In the genomic region with DNA sequence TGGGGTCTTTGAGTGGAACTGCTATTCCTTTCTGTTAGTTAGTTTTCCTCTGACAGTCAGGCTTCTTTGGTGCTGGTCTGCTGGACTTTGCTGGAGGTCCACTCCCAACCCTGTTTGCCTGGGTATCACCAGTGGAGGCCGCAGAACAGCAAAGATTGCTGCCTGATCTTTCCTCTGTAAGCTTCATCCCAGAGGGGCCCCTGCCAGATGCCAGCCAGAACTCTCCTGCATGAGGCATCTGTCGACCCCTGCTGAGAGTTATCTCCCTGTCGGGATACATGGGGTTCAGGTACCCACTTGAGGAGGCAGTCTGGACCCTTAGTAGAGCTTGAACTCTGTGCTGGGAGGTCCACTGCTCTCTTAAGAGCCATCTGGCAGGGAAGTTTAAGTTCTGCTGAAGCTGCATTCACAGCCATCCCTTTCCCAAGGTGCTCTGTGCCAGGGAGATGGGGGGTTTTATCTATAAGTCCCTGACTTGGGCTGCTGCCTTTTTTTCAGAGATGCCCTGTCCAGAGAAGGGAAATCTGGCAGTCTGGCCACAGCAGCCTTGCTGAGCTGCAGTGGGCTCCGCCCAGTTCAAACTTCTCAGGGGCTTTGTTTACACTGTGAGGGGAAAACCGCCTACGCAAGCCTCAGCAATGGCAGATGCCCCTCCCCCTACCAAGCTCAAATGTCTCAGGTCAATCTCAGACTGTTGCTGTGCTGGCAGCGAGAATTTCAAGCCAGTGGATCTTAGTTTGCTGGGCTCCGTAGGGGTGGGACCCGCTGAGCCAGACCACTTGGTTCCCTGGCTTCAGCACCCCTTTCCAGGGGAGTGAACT, we compare ENCODE assay signal across 1 cellular context.
TF ChIP-seq lines count a peak whose summit lies in the region.

No MANE protein-coding gene starts in this region.

TF ChIP-seq in H1, 55 proteins besides CTCF, POLR2A, EP300 and RAD21 (continued from another document):
- TF ChIP-seq SIN3A (conservative IDR thresholded peaks at IDR 0.05 in 1 of 2, IDR thresholded peaks at IDR 0.05 in 1 of 2; ENCODE audit: low read depth in 1 of 2, low read length in 2 of 2), result no peak
- no peak for TF ChIP-seq SP2 (IDR thresholded peaks at IDR 0.05; ENCODE audit: low read length)
- 0 out of 2 replicates have a peak, but pooled peaks have one; percentile 30 for TF ChIP-seq SP1 (IDR thresholded peaks at IDR 0.05; ENCODE audit: low read depth, low read length)
- TF ChIP-seq RBBP5 (IDR thresholded peaks at IDR 0.05; ENCODE audit: borderline replicate concordance, low read depth, low read length), result peak; percentile 92; the same call in 1 of the 2 replicates
- 0 out of 2 replicates have a peak, but pooled peaks have one; percentile 33 for TF ChIP-seq TAF1 (IDR thresholded peaks at IDR 0.05; ENCODE audit: low read depth, low read length)
- TF ChIP-seq SUZ12 (IDR thresholded peaks at IDR 0.05; ENCODE audit: low read length), result no peak
- no peak for TF ChIP-seq BRCA1 (IDR thresholded peaks at IDR 0.05; ENCODE audit: low read depth, low read length)
- no peak for TF ChIP-seq HDAC6 (IDR thresholded peaks at IDR 0.05; ENCODE audit: low read depth, low read length)
- TF ChIP-seq EGR1 (IDR thresholded peaks at IDR 0.05; ENCODE audit: borderline replicate concordance, low read depth, low read length), result peak; percentile 92
